Comparison of ENCODE assay signal across 8 cellular contexts in the genomic region with DNA sequence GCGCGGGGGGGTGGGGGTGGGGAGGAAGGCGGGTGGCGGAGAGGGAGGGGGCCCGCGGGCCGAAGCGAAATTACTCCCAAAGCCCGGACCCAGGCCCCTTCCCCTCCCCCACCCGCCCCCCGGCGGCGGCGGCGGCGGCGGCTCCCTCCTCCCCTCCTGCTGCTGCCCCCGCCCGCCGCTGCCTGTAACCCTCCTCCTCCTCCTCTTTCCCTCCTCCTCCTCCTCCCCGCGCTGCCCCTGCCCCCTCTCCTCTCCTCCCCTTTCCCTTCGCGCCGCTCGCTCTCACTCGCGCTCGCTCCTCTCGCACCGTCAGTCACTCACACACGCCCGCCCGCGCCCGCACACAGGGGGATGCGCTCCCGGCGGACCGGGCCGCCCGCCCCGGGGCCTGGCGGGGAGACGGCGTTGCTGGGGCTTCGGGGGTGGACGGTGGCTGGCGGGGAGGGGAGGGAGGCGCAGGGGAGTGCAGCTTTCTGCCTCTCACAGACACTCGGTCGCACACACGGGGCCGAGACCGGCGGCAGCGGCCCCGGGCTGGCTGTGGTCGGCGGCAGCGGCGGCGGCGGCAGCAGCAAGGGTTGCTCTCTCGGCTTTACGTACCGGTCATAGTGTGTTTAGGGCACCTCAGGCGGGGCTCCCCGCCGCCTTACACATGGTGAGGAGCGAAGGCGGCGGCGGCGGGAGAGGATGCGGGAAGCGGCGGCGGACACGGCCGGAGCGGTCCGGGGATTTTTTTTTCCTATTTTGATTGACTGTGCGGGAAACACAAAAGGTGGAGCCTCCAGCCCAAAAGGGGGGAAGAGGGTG. TPM values are rescaled to one million over a fixed set of nuclear protein-coding genes. Genes with fewer than 3 reads are reported as not detected.
DNase-seq lines count a peak whose midpoint lies in the region; ATAC-seq and TF ChIP-seq lines count a peak whose summit lies in the region.

No MANE protein-coding gene starts in this region.

- POLR2A ChIA-PET in AG04450 (lab: Yijun Ruan, JAX), result interaction anchor here (0.6 to 1.4 kb wide), 7 partner anchors 26 to 1156 kb away, joined by 3 to 8 read pairs (median 4); no protein-coding TSS in a partner anchor

- peaks cover 19% of the 10 kb centered on the region for H3K4me1 ChIP-seq in endocrine pancreas (ENCODE audit: control insufficient read depth, insufficient read depth, low read length)

- peak; percentile 71 for DNase-seq in AG04450 (ENCODE audit: low read depth, low spot score)
- peak; percentile 86 for DNase-seq in NK-92 treated with Interleukin-12 subunit alpha and Interleukin-12 subunit beta, amount 100 ng/mL, for 24 hours (lab: John Stamatoyannopoulos, UW)
- peak; percentile 73 for DNase-seq in activated CD8-positive, alpha-beta memory T cell treated with anti-CD3 and anti-CD28 coated beads, Interleukin-2, amount 50 U/mL, for 1 hour (ENCODE audit: extremely low read depth)
- DNase-seq in mesenteric fat pad (ENCODE audit: low spot score), result peak; percentile 95
- peak; percentile 70 to 81 for DNase-seq in stimulated activated CD8-positive, alpha-beta memory T cell treated with anti-CD3 and anti-CD28 coated beads, Interleukin-15, amount 100 ng/mL, for 4 hours (ENCODE audit: low read depth in 2 of 2)

- H3K27me3 ChIP-seq in AG04450 (ENCODE audit: control insufficient read depth, insufficient read depth, low read length), result no peaks in the 10 kb centered on the region
- no peaks in the 10 kb centered on the region for H3K27me3 ChIP-seq in endocrine pancreas (ENCODE audit: control insufficient read depth, insufficient read depth, low read length)

- ATAC-seq in GM18907 (IDR thresholded peaks at IDR 0.05; ENCODE audit: unreplicated experiment) (peak; percentile 34), HG03439 (IDR thresholded peaks at IDR 0.05; ENCODE audit: unreplicated experiment) (peak; percentile 21)

- peak overlapping the region; percentile 87 for H3K27ac ChIP-seq in AG04450 (ENCODE audit: low read depth, low read length)

- H3K9me3 ChIP-seq in AG04450 (ENCODE audit: control insufficient read depth, insufficient read depth, low read length) (no peaks in the 10 kb centered on the region; the same call in 1 of the 2 replicates), endocrine pancreas (ENCODE audit: control insufficient read depth, low read length) (peaks cover 2% of the 10 kb centered on the region)

- no peak for TF ChIP-seq CTCF in AG04450 (IDR thresholded peaks at IDR 0.05; ENCODE audit: low read depth, low read length)

- H3K4me3 ChIP-seq in AG04450 (ENCODE audit: low read depth, low read length) (peak overlapping the region; percentile 85), endocrine pancreas (ENCODE audit: control insufficient read depth, insufficient read depth, low read length) (no peak overlapping the region)

- H3K9ac ChIP-seq in endocrine pancreas (ENCODE audit: control insufficient read depth, insufficient read depth, low read length), result peak overlapping the region; percentile 45

- H3K36me3 ChIP-seq in endocrine pancreas (ENCODE audit: control insufficient read depth, insufficient read depth, low read length), result no peaks in the 10 kb centered on the region

- CTCF ChIA-PET in AG04450 (lab: Charles Lee), result interaction anchor here (1.0 kb wide), 1 partner anchor 377 kb away, joined by 3 read pairs; no protein-coding TSS in a partner anchor

RNA-seq across cellular contexts. Expression of a gene that starts 0.4 kb away (rescaled TPM):
- 60.6 and 71.8 TPM in 2 replicates for polyA plus RNA-seq in AG04450 (2011; rRNA removed)
- polyA minus RNA-seq in AG04450 (2011; rRNA and poly(A)+ RNA removed), result 57.8 and 95.0 TPM in 2 replicates
- total RNA-seq in mesenteric fat pad, result 72.3 TPM
